Comparison of ENCODE assay signal across 8 cellular contexts in genomic region chr15:41559489-41560177, GRCh38. TPM values are rescaled to one million over a fixed set of nuclear protein-coding genes. Genes with fewer than 3 reads are reported as not detected.
DNase-seq lines count a peak whose midpoint lies in the region; ATAC-seq and TF ChIP-seq lines count a peak whose summit lies in the region.

No MANE protein-coding gene starts in this region.

- intact Hi-C loops in cardiac septum (cut with DNase I), result loop anchor here (2.0 to 5.0 kb wide), 3 partner anchors 25 to 253 kb away; no protein-coding TSS in a partner anchor
- intact Hi-C loops in activated T-helper 1 cell treated with anti-CD3 and anti-CD28 coated beads, Interleukin-12 subunit alpha, Interleukin-12 subunit beta, Interleukin-2, Interleukin-4 antibody, amounts not matched to agents 30 ng/mL and 10 ng/mL and 1 ng/mL, durations not matched to agents 14 hours and 24 hours and 36 hours (cut with micrococcal nuclease), result loop anchor here (5.0 to 10.0 kb wide), 3 partner anchors 67 to 345 kb away; partner anchors contain the start of gene ITPKA

- peaks cover 6% of the 10 kb centered on the region for H3K4me1 ChIP-seq in cardiac muscle cell (ENCODE audit: low read depth)
- peaks cover 0 to 38% of the 10 kb centered on the region in 2 donors for H3K4me1 ChIP-seq in right atrium auricular region

- H3K27me3 ChIP-seq in cardiac muscle cell, result no peaks in the 10 kb centered on the region
- H3K27me3 ChIP-seq in right atrium auricular region, result no peaks in the 10 kb centered on the region

- peak overlapping the region; percentile 81 for H3K4me3 Mint-ChIP-seq in activated T-helper 1 cell treated with anti-CD3 and anti-CD28 coated beads, Interleukin-12 subunit alpha, Interleukin-12 subunit beta, Interleukin-2, Interleukin-4 antibody, amounts not matched to agents 30 ng/mL and 10 ng/mL and 1 ng/mL, durations not matched to agents 14 hours and 24 hours and 36 hours

- DNase-seq in cardiac muscle cell (ENCODE audit: low read depth in 1 of 2, low spot score in 1 of 2) (no peak), cardiac septum (ENCODE audit: low spot score) (no peak), right atrium auricular region (ENCODE audit: low spot score) (no peak), retinal pigment epithelial cell (ENCODE audit: low read depth) (no peak), left lobe of liver (ENCODE audit: low spot score) (no peak)
- DNase-seq in activated T-helper 1 cell treated with anti-CD3 and anti-CD28 coated beads, Interleukin-12 subunit alpha, Interleukin-12 subunit beta, Interleukin-2, Interleukin-4 antibody, amounts not matched to agents 30 ng/mL and 10 ng/mL and 1 ng/mL, durations not matched to agents 14 hours and 24 hours and 36 hours (ENCODE audit: low spot score), result no peak

- H3K27ac Mint-ChIP-seq in activated T-helper 1 cell treated with anti-CD3 and anti-CD28 coated beads, Interleukin-12 subunit alpha, Interleukin-12 subunit beta, Interleukin-2, Interleukin-4 antibody, amounts not matched to agents 30 ng/mL and 10 ng/mL and 1 ng/mL, durations not matched to agents 14 hours and 24 hours and 36 hours, result no peak overlapping the region

- H3K9me3 ChIP-seq in cardiac muscle cell (ENCODE audit: low read depth), result no peaks in the 10 kb centered on the region
- no peaks in the 10 kb centered on the region for H3K9me3 ChIP-seq in right atrium auricular region

- H3K4me3 ChIP-seq in cardiac muscle cell, result peak overlapping the region; percentile 90
- peak overlapping the region; percentile 55 to 71 for H3K4me3 ChIP-seq in right atrium auricular region
- peak overlapping the region; percentile 72 for H3K4me3 ChIP-seq in retinal pigment epithelial cell (ENCODE audit: low read length)

- peaks cover 19% of the 10 kb centered on the region for H3K4me1 Mint-ChIP-seq in activated T-helper 1 cell treated with anti-CD3 and anti-CD28 coated beads, Interleukin-12 subunit alpha, Interleukin-12 subunit beta, Interleukin-2, Interleukin-4 antibody, amounts not matched to agents 30 ng/mL and 10 ng/mL and 1 ng/mL, durations not matched to agents 14 hours and 24 hours and 36 hours (ENCODE audit: low read depth)

- H3K36me3 ChIP-seq in cardiac muscle cell (no peaks in the 10 kb centered on the region), right atrium auricular region (no peaks in the 10 kb centered on the region)

- no peak for TF ChIP-seq CTCF in cardiac muscle cell (IDR thresholded peaks at IDR 0.05; ENCODE audit: low read depth, low read length)
- TF ChIP-seq CTCF in right atrium auricular region (IDR thresholded peaks at IDR 0.05), result no peak
- TF ChIP-seq CTCF in retinal pigment epithelial cell (conservative IDR thresholded peaks at IDR 0.05; ENCODE audit: low read depth, low read length), result no peak

- no peaks in the 10 kb centered on the region for H3K9me3 Mint-ChIP-seq in activated T-helper 1 cell treated with anti-CD3 and anti-CD28 coated beads, Interleukin-12 subunit alpha, Interleukin-12 subunit beta, Interleukin-2, Interleukin-4 antibody, amounts not matched to agents 30 ng/mL and 10 ng/mL and 1 ng/mL, durations not matched to agents 14 hours and 24 hours and 36 hours

- H3K27ac ChIP-seq in cardiac muscle cell (no peak overlapping the region), right atrium auricular region (peak overlapping the region; percentile 11 to 61)

- H3K27me3 Mint-ChIP-seq in activated T-helper 1 cell treated with anti-CD3 and anti-CD28 coated beads, Interleukin-12 subunit alpha, Interleukin-12 subunit beta, Interleukin-2, Interleukin-4 antibody, amounts not matched to agents 30 ng/mL and 10 ng/mL and 1 ng/mL, durations not matched to agents 14 hours and 24 hours and 36 hours (ENCODE audit: insufficient read depth), result peaks cover 48% of the 10 kb centered on the region

- H3K36me3 Mint-ChIP-seq in activated T-helper 1 cell treated with anti-CD3 and anti-CD28 coated beads, Interleukin-12 subunit alpha, Interleukin-12 subunit beta, Interleukin-2, Interleukin-4 antibody, amounts not matched to agents 30 ng/mL and 10 ng/mL and 1 ng/mL, durations not matched to agents 14 hours and 24 hours and 36 hours (ENCODE audit: low read depth), result peaks cover 2% of the 10 kb centered on the region

- ATAC-seq in GM18511 (IDR thresholded peaks at IDR 0.05; ENCODE audit: unreplicated experiment) (no peak), left lobe of liver (no peak), HG02642 (IDR thresholded peaks at IDR 0.05; ENCODE audit: poor library complexity, unreplicated experiment) (no peak)

RNA-seq across cellular contexts. Expression of gene TYRO3, which starts 0.6 kb away (rescaled TPM):
- total RNA-seq in cardiac muscle cell, result 13.2 and 17.2 TPM in 2 replicates
- polyA plus RNA-seq in cardiac muscle cell, result 22.7 and 26.3 TPM in 2 replicates
- total RNA-seq in cardiac septum, result 3.6 TPM
- 2.6 and 3.0 TPM in 2 replicates for total RNA-seq in activated T-helper 1 cell treated with anti-CD3 and anti-CD28 coated beads, Interleukin-12 subunit alpha, Interleukin-12 subunit beta, Interleukin-2, Interleukin-4 antibody, amounts not matched to agents 30 ng/mL and 10 ng/mL and 1 ng/mL, durations not matched to agents 14 hours and 24 hours and 36 hours
- total RNA-seq in right atrium auricular region, result 1 to 10 TPM; 4.1 to 8.5 TPM
- total RNA-seq in left lobe of liver, result 1.5 TPM

RNA-seq across cellular contexts. Expression of gene RPAP1, which starts 15.6 kb away (rescaled TPM):
- 37.1 and 46.9 TPM in 2 replicates for total RNA-seq in cardiac muscle cell
- 37.2 and 40.7 TPM in 2 replicates for polyA plus RNA-seq in cardiac muscle cell
- 18.5 TPM for total RNA-seq in cardiac septum
- total RNA-seq in activated T-helper 1 cell treated with anti-CD3 and anti-CD28 coated beads, Interleukin-12 subunit alpha, Interleukin-12 subunit beta, Interleukin-2, Interleukin-4 antibody, amounts not matched to agents 30 ng/mL and 10 ng/mL and 1 ng/mL, durations not matched to agents 14 hours and 24 hours and 36 hours, result 52.4 and 58.1 TPM in 2 replicates
- 10 to 100 TPM; 10.4 to 25.3 TPM for total RNA-seq in right atrium auricular region
- 23.3 TPM for total RNA-seq in left lobe of liver

RNA-seq across cellular contexts. Expression of gene LTK, which starts 46.0 kb away (rescaled TPM):
- total RNA-seq in cardiac muscle cell (2.6 and 3.7 TPM in 2 replicates), cardiac septum (0.65 TPM), right atrium auricular region (under 1 TPM in 1 of 2 donors, not detected in 1; 0.98 TPM), left lobe of liver (2.3 TPM)
- polyA plus RNA-seq in cardiac muscle cell, result 3.0 and 4.4 TPM in 2 replicates
- total RNA-seq in activated T-helper 1 cell treated with anti-CD3 and anti-CD28 coated beads, Interleukin-12 subunit alpha, Interleukin-12 subunit beta, Interleukin-2, Interleukin-4 antibody, amounts not matched to agents 30 ng/mL and 10 ng/mL and 1 ng/mL, durations not matched to agents 14 hours and 24 hours and 36 hours, result 0.13 TPM in 1 of 2 replicates, not detected in the other
